10 cellular contexts compared by ENCODE assay signal in genomic region chr7:3399858-3400257, GRCh38.
DNase-seq lines count a peak whose midpoint lies in the region; ATAC-seq, FAIRE-seq and TF ChIP-seq lines count a peak whose summit lies in the region.
"Had no signal": no experiment of that assay in that cellular context is flagged by ENCODE, and none has a peak within 500 bp of the region (broad histone marks: within the 10 kb centered on the region; RNA-seq: fewer than 3 reads in every experiment).

No MANE protein-coding gene starts in this region.

- intact Hi-C loops in PC-9 (cut with micrococcal nuclease; ENCODE audit: unreplicated experiment) = no loop called here

- H3K4me3 ChIP-seq in PC-9 = no peak overlapping the region
- no peak overlapping the region for H3K4me3 ChIP-seq in foreskin fibroblast (ENCODE audit: low read depth in 1 of 2, low read length in 2 of 2)
- H3K4me3 ChIP-seq: stomach had no signal

- peaks cover 23% of the 10 kb centered on the region for H3K4me1 ChIP-seq in PC-9 (replicated peaks; ENCODE audit: insufficient read depth)
- H3K4me1 ChIP-seq: stomach had no signal

- FAIRE-seq in urothelium cell line (lab: Jason Lieb, UNC) = peak; percentile 74

- CTCF ChIA-PET in PC-9 (lab: Charles Lee) = no interaction called here

- no TSS peak for BruUV-seq in PC-9 (replicated peaks; lab: Mats Ljungman, UMichigan)

- TF ChIP-seq CTCF in PC-9 (conservative IDR thresholded peaks at IDR 0.05) (peak; percentile 62), foreskin fibroblast (IDR thresholded peaks at IDR 0.05; ENCODE audit: low read depth, low read length) (no peak)

- no peaks in the 10 kb centered on the region for H3K9me2 ChIP-seq in PC-9 (ENCODE audit: insufficient read depth)

- H2AFZ ChIP-seq in PC-9 = no peak overlapping the region

- no peak overlapping the region for H3K4me2 ChIP-seq in PC-9

- POLR2A ChIA-PET in PC-9 (lab: Charles Lee; ENCODE audit: unreplicated experiment) = no interaction called here

- H3K9me3 ChIP-seq in PC-9 (ENCODE audit: insufficient read depth, low read depth) = peaks cover 6% of the 10 kb centered on the region; the same call in 1 of the 2 replicates

- H3F3A ChIP-seq in PC-9 (ENCODE audit: insufficient read depth, low read depth) = peaks cover 18% of the 10 kb centered on the region; the same call in 1 of the 2 replicates

- H3K27ac ChIP-seq in PC-9 = no peak overlapping the region
- H3K27ac ChIP-seq: stomach had no signal

- H3K36me3 ChIP-seq in PC-9 (ENCODE audit: low read depth) = no peaks in the 10 kb centered on the region
- H3K36me3 ChIP-seq: stomach had no signal

- H4K20me1 ChIP-seq in PC-9 (ENCODE audit: insufficient read depth) = no peaks in the 10 kb centered on the region

- no peak for ATAC-seq in GM18909 (IDR thresholded peaks at IDR 0.05; ENCODE audit: poor library complexity, unreplicated experiment)

- H3K27me3 ChIP-seq in PC-9 (ENCODE audit: insufficient read depth, low read depth) = peaks cover 8% of the 10 kb centered on the region; the same call in 1 of the 2 replicates
- H3K27me3 ChIP-seq: stomach had no signal

- no peaks in the 10 kb centered on the region for H3K79me2 ChIP-seq in PC-9 (ENCODE audit: low read depth)

- peak; percentile 12 for DNase-seq in stimulated activated CD4-positive, alpha-beta T cell treated with anti-CD3 and anti-CD28 coated beads, Interleukin-15, amount 100 ng/mL, for 24 hours
- DNase-seq in stimulated activated CD4-positive, alpha-beta T cell treated with anti-CD3 and anti-CD28 coated beads, Interleukin-4, amount 100 ng/mL, for 1 hour = no peak
- DNase-seq in PC-9 = peak in 1 of 2 experiments; percentile 15
- peak; percentile 2 to 36 for DNase-seq in foreskin fibroblast
- DNase-seq in urothelium cell line (ENCODE audit: low spot score) = peak; percentile 45
- no peak for DNase-seq in kidney glomerular epithelial cell (lab: John Stamatoyannopoulos, UW)
- DNase-seq in AG08396 (ENCODE audit: low spot score) = no peak
- DNase-seq: DMS79, stomach had no signal

Comparison
In these comparisons a context has a peak if more than half of its experiments do, and no peak if none do; other contexts are left out.
1. DNase-seq: peak in stimulated activated CD4-positive, alpha-beta T cell treated with anti-CD3 and anti-CD28 coated beads, Interleukin-15, amount 100 ng/mL, for 24 hours (single experiment), foreskin fibroblast (2 of 2) and urothelium cell line (single experiment); none in stimulated activated CD4-positive, alpha-beta T cell treated with anti-CD3 and anti-CD28 coated beads, Interleukin-4, amount 100 ng/mL, for 1 hour (single experiment), kidney glomerular epithelial cell (single experiment) and AG08396 (single experiment).